In genomic region chr9:132571806-132572600, GRCh38 we compare ENCODE assay signal across 26 cellular contexts. TPM values are rescaled to one million over a fixed set of nuclear protein-coding genes. Genes with fewer than 3 reads are reported as not detected.
"Had no signal": no experiment of that assay in that cellular context is flagged by ENCODE, and none has a peak within 500 bp of the region (broad histone marks: within the 10 kb centered on the region; RNA-seq: fewer than 3 reads in every experiment).

No MANE protein-coding gene starts in this region.

- FAIRE-seq: HepG2 had no signal

- ATAC-seq: HepG2 had no signal

- DNase-seq: IMR-90, MV-4-11, NCI-H1048, NCI-H1105, NCI-H1417, NCI-H1436 treated with DMSO at 0.1 percent for 48 hours, NCI-H1694, NCI-H187 treated with DMSO at 0.1 percent for 48 hours, NCI-H2029 treated with DMSO at 0.1 percent for 48 hours, NCI-H2227 treated with DMSO at 0.1 percent for 48 hours, NCI-H524, NCI-H526 treated with DMSO at 0.1 percent for 48 hours, NCI-H748 treated with DMSO at 0.1 percent for 48 hours, OCI-M1, PC-9, Peyer's patch, SHP77 treated with DMSO at 0.1 percent for 48 hours had no signal

- H3K27me3 ChIP-seq: Peyer's patch had no signal

- H3K4me3 ChIP-seq: PC-9, Peyer's patch, SJSA1, SK-N-MC had no signal

- H3K4me1 ChIP-seq: Peyer's patch, SJSA1 had no signal

- H3K27ac ChIP-seq: PC-9, Peyer's patch, SJSA1, SK-N-MC had no signal

- H3K9me3 ChIP-seq: Peyer's patch, SJSA1 had no signal

- H3K36me3 ChIP-seq: Peyer's patch, SJSA1 had no signal

RNA-seq across cellular contexts. Expression of gene BARHL1, which starts 10.4 kb away (rescaled TPM):
- total RNA-seq: HepG2; HT1080; IMR-90; LHCN-M2; MCF 10A; NCI-H460; PC-9; Peyer's patch; RPMI7951; SJSA1; T-helper 1 cell treated with Interleukin-12 subunit alpha and Interleukin-12 subunit beta and Interleukin-4 antibody, amounts not matched to agents 30 ng/mL and 1 ng/mL, for 36 hours had no signal
- polyA plus RNA-seq: HepG2, IMR-90 had no signal
